14 cellular contexts compared by ENCODE assay signal in genomic region chr22:46084376-46084775, GRCh38.
DNase-seq lines count a peak whose midpoint lies in the region; ATAC-seq, FAIRE-seq and TF ChIP-seq lines count a peak whose summit lies in the region.
"Had no signal": no experiment of that assay in that cellular context is flagged by ENCODE, and none has a peak within 500 bp of the region (broad histone marks: within the 10 kb centered on the region; RNA-seq: fewer than 3 reads in every experiment).

No MANE protein-coding gene starts in this region.

- H3K9me3 ChIP-seq in esophagus muscularis mucosa = no peaks in the 10 kb centered on the region
- no peaks in the 10 kb centered on the region for H3K9me3 ChIP-seq in pancreas

- H3K4me3 ChIP-seq in esophagus muscularis mucosa (peak overlapping the region; percentile 23 to 45 (median 32)), pancreas (peak overlapping the region in 1 of 4 donors; percentile 32)

- H3K27me3 Mint-ChIP-seq in natural killer cell treated with Interleukin-12 subunit alpha and Interleukin-12 subunit beta and Interleukin-15 and Interleukin-18, amount 100 ng/mL, for 72 hours = no peaks in the 10 kb centered on the region
- H3K27me3 Mint-ChIP-seq in natural killer cell (ENCODE audit: low read depth in 2 of 2) = no peaks in the 10 kb centered on the region

- H3K27ac ChIP-seq in esophagus muscularis mucosa (replicated peaks in 1 of 4) (peak overlapping the region; percentile 92 to 98 (median 96)), pancreas (peak overlapping the region; percentile 78 to 97 (median 86))

- no peaks in the 10 kb centered on the region for H3K36me3 Mint-ChIP-seq in natural killer cell treated with Interleukin-12 subunit alpha and Interleukin-12 subunit beta and Interleukin-15 and Interleukin-18, amount 100 ng/mL, for 72 hours
- no peaks in the 10 kb centered on the region for H3K36me3 Mint-ChIP-seq in natural killer cell

- no peak for TF ChIP-seq EP300 in esophagus muscularis mucosa (IDR thresholded peaks at IDR 0.05)

- no peak overlapping the region for H3K4me3 Mint-ChIP-seq in natural killer cell treated with Interleukin-12 subunit alpha and Interleukin-12 subunit beta and Interleukin-15 and Interleukin-18, amount 100 ng/mL, for 72 hours
- H3K4me3 Mint-ChIP-seq in natural killer cell = no peak overlapping the region
- H3K4me3 Mint-ChIP-seq: H9 had no signal

- no peaks in the 10 kb centered on the region for H3K9me3 Mint-ChIP-seq in natural killer cell treated with Interleukin-12 subunit alpha and Interleukin-12 subunit beta and Interleukin-15 and Interleukin-18, amount 100 ng/mL, for 72 hours
- H3K9me3 Mint-ChIP-seq in natural killer cell = no peaks in the 10 kb centered on the region
- H3K9me3 Mint-ChIP-seq: H9 had no signal

- no peak for ATAC-seq in natural killer cell treated with Interleukin-12 subunit alpha and Interleukin-12 subunit beta and Interleukin-15 and Interleukin-18, amount 100 ng/mL, for 72 hours
- ATAC-seq in natural killer cell = no peak
- ATAC-seq in pancreas = no peak
- ATAC-seq in HG03108 (IDR thresholded peaks at IDR 0.05; ENCODE audit: unreplicated experiment) = no peak

- H3K27me3 ChIP-seq in esophagus muscularis mucosa = no peaks in the 10 kb centered on the region
- no peaks in the 10 kb centered on the region for H3K27me3 ChIP-seq in pancreas

- 90% methylated on average over 13 of the region's 14 CpGs for whole genome bisulfite sequencing in esophagus muscularis mucosa
- WGBS in pancreas, 2 donors = 62 to 85% methylated on average over 14 of the region's 14 CpGs

- H3K36me3 ChIP-seq in esophagus muscularis mucosa = peaks cover 0 to 36% (median 19%) of the 10 kb centered on the region in 4 donors
- H3K36me3 ChIP-seq in pancreas = peaks cover 0 to 7% (median 0%) of the 10 kb centered on the region in 3 donors

- intact Hi-C loops in natural killer cell (cut with micrococcal nuclease) = no loop called here
- intact Hi-C loops in esophagus muscularis mucosa (cut with DNase I) = no loop called here
- intact Hi-C loops in pancreas (cut with DNase I) = no loop called here

- no peak for FAIRE-seq in pancreas (lab: Jason Lieb, UNC)

- peaks cover 0 to 2% of the 10 kb centered on the region in 2 donors for H3K4me1 Mint-ChIP-seq in natural killer cell treated with Interleukin-12 subunit alpha and Interleukin-12 subunit beta and Interleukin-15 and Interleukin-18, amount 100 ng/mL, for 72 hours (ENCODE audit: low read depth in 2 of 2)
- peaks cover under 1 to 7% of the 10 kb centered on the region in 2 donors for H3K4me1 Mint-ChIP-seq in natural killer cell
- H3K4me1 Mint-ChIP-seq: H9 had no signal

- peak; percentile 46 for DNase-seq in natural killer cell treated with Interleukin-12 subunit alpha and Interleukin-12 subunit beta and Interleukin-15 and Interleukin-18, amount 100 ng/mL, for 72 hours (ENCODE audit: low spot score)
- DNase-seq in natural killer cell (no peak), esophagus muscularis mucosa (ENCODE audit: extremely low spot score) (no peak), pancreas (peak in 2 of 6 donors; percentile 42 to 55), NCI-H446 (lab: John Stamatoyannopoulos, UW) (no peak), activated gamma-delta T cell (lab: John Stamatoyannopoulos, UW) (no peak), NCI-H2171 treated with DMSO at 0.1 percent for 48 hours (lab: John Stamatoyannopoulos, UW) (no peak)
- DNase-seq: activated CD4-positive, alpha-beta T cell treated with anti-CD3 and anti-CD28 coated beads for 1 hour; activated naive CD4-positive, alpha-beta T cell treated with Interleukin-2 at 50 U/mL for 16 hours; H9; NCI-H1694 treated with DMSO at 0.1 percent for 48 hours; RPMI8226; stimulated activated CD4-positive, alpha-beta T cell treated with anti-CD3 and anti-CD28 coated beads, Interleukin-1b, Interleukin-23, amount 100 ng/mL, for 48 hours had no signal

- no peak for TF ChIP-seq CTCF in natural killer cell (IDR thresholded peaks at IDR 0.05)
- no peak for TF ChIP-seq CTCF in esophagus muscularis mucosa (IDR thresholded peaks at IDR 0.05)
- TF ChIP-seq CTCF in pancreas (IDR thresholded peaks at IDR 0.05) = no peak

- H3K4me1 ChIP-seq in esophagus muscularis mucosa = peaks cover 94 to 99% (median 97%) of the 10 kb centered on the region in 4 donors
- peaks cover 70 to 91% (median 83%) of the 10 kb centered on the region in 3 donors for H3K4me1 ChIP-seq in pancreas

- H3K27ac Mint-ChIP-seq in natural killer cell treated with Interleukin-12 subunit alpha and Interleukin-12 subunit beta and Interleukin-15 and Interleukin-18, amount 100 ng/mL, for 72 hours = no peak overlapping the region
- H3K27ac Mint-ChIP-seq in natural killer cell = no peak overlapping the region
- H3K27ac Mint-ChIP-seq: H9 had no signal

- TF ChIP-seq POLR2A in esophagus muscularis mucosa (IDR thresholded peaks at IDR 0.05; ENCODE audit: low read depth) = no peak
